In the genomic region with DNA sequence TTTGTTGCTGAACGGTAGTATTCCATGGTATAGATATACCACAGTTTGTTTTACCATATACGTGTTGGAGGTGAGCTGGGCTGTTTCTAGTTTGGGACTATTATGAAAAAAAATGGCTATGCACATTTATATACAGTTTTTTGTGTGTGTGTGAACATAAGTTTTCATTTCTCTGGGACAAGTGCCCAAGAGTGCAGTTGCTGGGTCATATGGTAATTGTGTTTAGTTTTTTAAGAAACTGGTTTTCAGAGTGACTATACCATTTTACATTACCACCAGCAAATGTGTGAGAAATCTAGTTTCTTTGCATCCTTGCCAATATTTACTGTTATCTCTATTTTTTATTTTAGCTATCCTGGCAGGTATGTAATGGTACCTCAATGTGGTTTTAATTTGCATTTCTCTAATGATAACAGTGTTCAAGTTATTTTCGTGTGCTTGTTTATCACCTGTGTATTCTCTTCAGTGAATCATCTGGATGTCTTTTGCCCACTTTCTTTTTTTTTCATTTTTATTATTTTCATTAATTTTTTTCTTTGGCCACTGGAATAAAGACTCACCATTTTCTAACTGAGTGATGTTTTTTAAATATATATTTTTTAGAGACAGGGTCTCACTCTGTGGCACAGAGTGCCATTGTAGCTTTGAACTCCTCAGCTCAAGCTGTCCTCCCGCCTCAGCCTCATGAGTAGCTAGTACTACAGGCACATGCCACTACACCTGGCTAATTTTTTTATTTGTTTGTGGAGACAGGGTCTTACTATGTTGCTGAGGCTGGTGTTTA, we compare ENCODE assay signal across 13 cellular contexts.
DNase-seq lines count a peak whose midpoint lies in the region; ATAC-seq, FAIRE-seq and TF ChIP-seq lines count a peak whose summit lies in the region.
"Had no signal": no experiment of that assay in that cellular context is flagged by ENCODE, and none has a peak within 500 bp of the region (broad histone marks: within the 10 kb centered on the region; RNA-seq: fewer than 3 reads in every experiment).

No MANE protein-coding gene starts in this region.

- POLR2A ChIA-PET in A549 (lab: Yijun Ruan, JAX), result no interaction called here
- POLR2A ChIA-PET in activated CD8-positive, alpha-beta T cell treated with anti-CD3 and anti-CD28 coated beads for 36 hours (lab: Charles Lee), result interaction anchor here (1.2 to 1.3 kb wide), 2 partner anchors 21 to 99 kb away, joined by 3 to 4 read pairs; no protein-coding TSS in a partner anchor

- H3K4me3 ChIP-seq in A549, result no peak overlapping the region
- H3K4me3 ChIP-seq in DOHH2 (ENCODE audit: low read length), result peak overlapping the region; percentile 48
- H3K4me3 ChIP-seq: BLaER1 had no signal

- no peak for TF ChIP-seq RAD21 in A549 (conservative IDR thresholded peaks at IDR 0.05 in 1 of 2, IDR thresholded peaks at IDR 0.05 in 1 of 2)

- no peaks in the 10 kb centered on the region for H3K36me3 ChIP-seq in DOHH2 (ENCODE audit: control insufficient read depth, low read length)

- H4K20me1 ChIP-seq in DOHH2 (ENCODE audit: control insufficient read depth, insufficient read depth, low read depth, low read length), result no peaks in the 10 kb centered on the region

- H3K27ac ChIP-seq in A549, result peak overlapping the region; percentile 52 to 83; a peak in 5 of 6 replicates
- H3K27ac ChIP-seq in DOHH2 (ENCODE audit: low read depth, low read length), result peak overlapping the region; percentile 32
- H3K27ac ChIP-seq in foreskin keratinocyte, result peak overlapping the region; percentile 54
- H3K27ac ChIP-seq: BLaER1 had no signal

- no peak for TF ChIP-seq POLR2A in A549 (IDR thresholded peaks at IDR 0.05; ENCODE audit: low read length)

- H3K4me1 ChIP-seq in A549 (peaks cover 26% of the 10 kb centered on the region), DOHH2 (ENCODE audit: control insufficient read depth, low read length) (peaks cover 40% of the 10 kb centered on the region), foreskin keratinocyte (peaks cover 16% of the 10 kb centered on the region)

- CTCF ChIA-PET in A549 (lab: Yijun Ruan, JAX), result interaction anchor here (0.8 kb wide), 1 partner anchor 8 kb away, joined by 3 read pairs; no protein-coding TSS in a partner anchor
- CTCF ChIA-PET in activated CD8-positive, alpha-beta T cell treated with anti-CD3 and anti-CD28 coated beads for 36 hours (lab: Charles Lee), result interaction anchor here (0.6 to 1.6 kb wide), 2 partner anchors 17 to 151 kb away, joined by 3 read pairs; no protein-coding TSS in a partner anchor

- H3K36me3 Mint-ChIP-seq in activated CD8-positive, alpha-beta T cell treated with anti-CD3 and anti-CD28 coated beads for 36 hours (ENCODE audit: low read depth), result peaks cover 22% of the 10 kb centered on the region

- no peaks in the 10 kb centered on the region for H3K27me3 ChIP-seq in DOHH2 (ENCODE audit: control insufficient read depth, low read length)
- no peaks in the 10 kb centered on the region for H3K27me3 ChIP-seq in foreskin keratinocyte
- H3K27me3 ChIP-seq: BLaER1 had no signal

- H3F3A ChIP-seq in DOHH2 (ENCODE audit: control insufficient read depth, insufficient read depth), result 0 out of 2 replicates have a peak, but pooled peaks cover 2% of the 10 kb centered on the region

- WGBS in A549 (ENCODE audit: missing lambda C conversion rate), result 64% methylated on average over 4 of the region's 4 CpGs

- peaks cover 65% of the 10 kb centered on the region for H3K79me2 ChIP-seq in DOHH2 (ENCODE audit: control insufficient read depth, low read length)

- H3K4me3 Mint-ChIP-seq in activated CD8-positive, alpha-beta T cell treated with anti-CD3 and anti-CD28 coated beads for 36 hours, result no peak overlapping the region
- H3K4me3 Mint-ChIP-seq: T-cell had no signal

- intact Hi-C loops in activated CD8-positive, alpha-beta T cell treated with anti-CD3 and anti-CD28 coated beads for 36 hours (cut with micrococcal nuclease), result no loop called here

- H3K9me3 ChIP-seq in A549 (no peaks in the 10 kb centered on the region), DOHH2 (ENCODE audit: control insufficient read depth, insufficient read depth, low read length) (no peaks in the 10 kb centered on the region)

- H3K27ac Mint-ChIP-seq in activated CD8-positive, alpha-beta T cell treated with anti-CD3 and anti-CD28 coated beads for 36 hours, result peak overlapping the region; percentile 69

- DNase-seq in A549 (ENCODE audit: low read depth in 1 of 2, low spot score in 1 of 2), result no peak
- DNase-seq in activated CD8-positive, alpha-beta T cell treated with anti-CD3 and anti-CD28 coated beads for 36 hours, result no peak
- no peak for DNase-seq in foreskin keratinocyte
- DNase-seq in NCI-H2196 (lab: John Stamatoyannopoulos, UW; ENCODE audit: unreplicated experiment), result no peak
- DNase-seq in NCI-H446 treated with DMSO at 0.1 percent for 48 hours (lab: John Stamatoyannopoulos, UW), result no peak
- DNase-seq in dermis blood vessel endothelial cell, result no peak
- DNase-seq in mesenteric fat pad (ENCODE audit: low spot score), result no peak
- DNase-seq: T-cell had no signal

- H3K9me3 Mint-ChIP-seq in activated CD8-positive, alpha-beta T cell treated with anti-CD3 and anti-CD28 coated beads for 36 hours, result peaks cover 4% of the 10 kb centered on the region
- H3K9me3 Mint-ChIP-seq: T-cell had no signal

- no peak for TF ChIP-seq EP300 in A549 (IDR thresholded peaks at IDR 0.05)

- peaks cover 54% of the 10 kb centered on the region for H3K4me1 Mint-ChIP-seq in activated CD8-positive, alpha-beta T cell treated with anti-CD3 and anti-CD28 coated beads for 36 hours (ENCODE audit: low read depth)

- no peaks in the 10 kb centered on the region for H3K9me2 ChIP-seq in DOHH2 (replicated peaks; ENCODE audit: control insufficient read depth, low read length)

- TF ChIP-seq CTCF in A549 (IDR thresholded peaks at IDR 0.05), result no peak
- no peak for TF ChIP-seq CTCF in DOHH2 (IDR thresholded peaks at IDR 0.05; ENCODE audit: low read depth, low read length, poor library complexity, severe bottlenecking)
- TF ChIP-seq CTCF in activated CD8-positive, alpha-beta T cell treated with anti-CD3 and anti-CD28 coated beads for 36 hours (IDR thresholded peaks at IDR 0.05), result no peak
- TF ChIP-seq CTCF in foreskin keratinocyte (conservative IDR thresholded peaks at IDR 0.05), result no peak

- H3K4me2 ChIP-seq in A549, result peak overlapping the region; percentile 58
- peak overlapping the region; percentile 63 for H3K4me2 ChIP-seq in DOHH2 (ENCODE audit: low read length)
- H3K4me2 ChIP-seq: BLaER1 had no signal

- no peak for FAIRE-seq in A549 (lab: Jason Lieb, UNC)
- FAIRE-seq: endometrium, G401.6 had no signal

- no peaks in the 10 kb centered on the region for H3K27me3 Mint-ChIP-seq in activated CD8-positive, alpha-beta T cell treated with anti-CD3 and anti-CD28 coated beads for 36 hours
- H3K27me3 Mint-ChIP-seq: T-cell had no signal

- ATAC-seq in A549 (peak; percentile 64 to 79; a peak in 5 of 6 replicates), foreskin keratinocyte (peak; percentile 8)
- ATAC-seq in activated CD8-positive, alpha-beta T cell treated with anti-CD3 and anti-CD28 coated beads for 36 hours, result peak; percentile 26
- ATAC-seq: sciatic nerve had no signal

TF ChIP-seq in A549, 52 proteins besides CTCF, POLR2A, EP300 and RAD21:
- TF ChIP-seq, protein P1, sequence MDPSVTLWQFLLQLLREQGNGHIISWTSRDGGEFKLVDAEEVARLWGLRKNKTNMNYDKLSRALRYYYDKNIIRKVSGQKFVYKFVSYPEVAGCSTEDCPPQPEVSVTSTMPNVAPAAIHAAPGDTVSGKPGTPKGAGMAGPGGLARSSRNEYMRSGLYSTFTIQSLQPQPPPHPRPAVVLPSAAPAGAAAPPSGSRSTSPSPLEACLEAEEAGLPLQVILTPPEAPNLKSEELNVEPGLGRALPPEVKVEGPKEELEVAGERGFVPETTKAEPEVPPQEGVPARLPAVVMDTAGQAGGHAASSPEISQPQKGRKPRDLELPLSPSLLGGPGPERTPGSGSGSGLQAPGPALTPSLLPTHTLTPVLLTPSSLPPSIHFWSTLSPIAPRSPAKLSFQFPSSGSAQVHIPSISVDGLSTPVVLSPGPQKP (IDR thresholded peaks at IDR 0.05; ENCODE audit: low read depth, low read length), result no peak
- TF ChIP-seq, protein P2, sequence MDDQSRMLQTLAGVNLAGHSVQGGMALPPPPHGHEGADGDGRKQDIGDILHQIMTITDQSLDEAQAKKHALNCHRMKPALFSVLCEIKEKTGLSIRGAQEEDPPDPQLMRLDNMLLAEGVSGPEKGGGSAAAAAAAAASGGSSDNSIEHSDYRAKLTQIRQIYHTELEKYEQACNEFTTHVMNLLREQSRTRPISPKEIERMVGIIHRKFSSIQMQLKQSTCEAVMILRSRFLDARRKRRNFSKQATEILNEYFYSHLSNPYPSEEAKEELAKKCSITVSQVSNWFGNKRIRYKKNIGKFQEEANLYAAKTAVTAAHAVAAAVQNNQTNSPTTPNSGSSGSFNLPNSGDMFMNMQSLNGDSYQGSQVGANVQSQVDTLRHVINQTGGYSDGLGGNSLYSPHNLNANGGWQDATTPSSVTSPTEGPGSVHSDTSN (IDR thresholded peaks at IDR 0.05), result no peak
- TF ChIP-seq E2F6 (IDR thresholded peaks at IDR 0.05; ENCODE audit: borderline replicate concordance, low read depth), result no peak
TF ChIP-seq in A549: peak in this region for 0.

Comparison
In these comparisons a context has a peak if more than half of its experiments do, and no peak if none do; other contexts are left out.
1. ATAC-seq: peak in every context shown above with its lines; median percentile 72 in A549; 26 in activated CD8-positive, alpha-beta T cell treated with anti-CD3 and anti-CD28 coated beads for 36 hours; 8 in foreskin keratinocyte.